Comparison of ENCODE assay signal across 2 cellular contexts in the genomic region with DNA sequence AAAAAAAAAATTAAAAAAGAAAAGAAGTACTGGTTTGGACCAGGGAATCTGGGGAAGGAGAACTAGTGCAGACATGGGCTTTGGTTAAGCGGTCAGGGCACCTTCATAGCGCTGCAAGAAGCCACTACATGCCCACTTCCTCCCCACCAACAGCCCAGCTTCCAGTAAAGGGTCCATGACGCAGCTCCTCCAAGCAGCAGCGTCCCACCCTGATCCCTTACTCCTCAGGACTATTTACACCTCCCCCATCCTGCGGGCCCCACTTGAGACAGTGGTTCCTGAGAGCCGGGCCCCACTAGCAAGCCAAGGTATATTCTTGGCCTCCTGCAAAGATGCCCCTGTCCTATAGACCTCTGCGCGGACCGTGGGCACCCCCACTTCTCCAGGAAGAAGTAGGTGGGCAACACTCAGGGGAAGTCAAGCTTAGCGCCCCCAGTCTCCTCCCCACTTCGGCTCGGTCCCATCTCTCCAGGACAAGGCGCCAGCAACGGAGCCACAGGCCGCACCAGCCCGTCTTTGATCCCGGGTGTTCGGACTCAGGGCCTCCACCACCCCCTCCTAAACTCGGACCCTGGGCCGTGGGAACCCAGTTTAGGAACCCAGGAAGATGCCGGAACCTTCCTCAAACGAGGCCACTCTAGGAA.
TF ChIP-seq lines count a peak whose summit lies in the region.

No MANE protein-coding gene starts in this region.

TF ChIP-seq in SK-N-SH, 30 proteins besides CTCF, POLR2A, EP300 and RAD21 (continued from another document):
- TF ChIP-seq RXRA (IDR thresholded peaks at IDR 0.05; ENCODE audit: borderline replicate concordance, low read depth) (no peak), USF2 (IDR thresholded peaks at IDR 0.05; ENCODE audit: borderline replicate concordance, low read depth, low read length) (no peak), USF1 (IDR thresholded peaks at IDR 0.05; ENCODE audit: borderline replicate concordance, low read depth) (no peak), JUND (IDR thresholded peaks at IDR 0.05) (no peak), GATA2 (CRISPR knock-in tag; IDR thresholded peaks at IDR 0.05) (no peak), POLR2AphosphoS5 (IDR thresholded peaks at IDR 0.05; ENCODE audit: low read depth, low read length) (no peak), FOXM1 (IDR thresholded peaks at IDR 0.05; ENCODE audit: low read depth) (no peak)
- TF ChIP-seq, protein P1, sequence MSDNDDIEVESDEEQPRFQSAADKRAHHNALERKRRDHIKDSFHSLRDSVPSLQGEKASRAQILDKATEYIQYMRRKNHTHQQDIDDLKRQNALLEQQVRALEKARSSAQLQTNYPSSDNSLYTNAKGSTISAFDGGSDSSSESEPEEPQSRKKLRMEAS (IDR thresholded peaks at IDR 0.05; ENCODE audit: low read depth) = no peak

TF ChIP-seq in SK-N-SH treated with all-trans-retinoic acid at 6 μM for 48 hours, 23 proteins besides CTCF, POLR2A, EP300 and RAD21:
- TF ChIP-seq CREB5 (CRISPR knock-in tag; IDR thresholded peaks at IDR 0.05; ENCODE audit: low read depth) = no peak
- no peak for TF ChIP-seq SNAI2 (CRISPR knock-in tag; IDR thresholded peaks at IDR 0.05)
- no peak for TF ChIP-seq ZNF8 (CRISPR knock-in tag; IDR thresholded peaks at IDR 0.05)
- no peak for TF ChIP-seq TCF4 (CRISPR knock-in tag; IDR thresholded peaks at IDR 0.05; ENCODE audit: borderline replicate concordance)
- TF ChIP-seq OSR1 (CRISPR knock-in tag; IDR thresholded peaks at IDR 0.05) = no peak
- TF ChIP-seq ZFP30 (CRISPR knock-in tag; IDR thresholded peaks at IDR 0.05) = no peak
- TF ChIP-seq, protein P2, sequence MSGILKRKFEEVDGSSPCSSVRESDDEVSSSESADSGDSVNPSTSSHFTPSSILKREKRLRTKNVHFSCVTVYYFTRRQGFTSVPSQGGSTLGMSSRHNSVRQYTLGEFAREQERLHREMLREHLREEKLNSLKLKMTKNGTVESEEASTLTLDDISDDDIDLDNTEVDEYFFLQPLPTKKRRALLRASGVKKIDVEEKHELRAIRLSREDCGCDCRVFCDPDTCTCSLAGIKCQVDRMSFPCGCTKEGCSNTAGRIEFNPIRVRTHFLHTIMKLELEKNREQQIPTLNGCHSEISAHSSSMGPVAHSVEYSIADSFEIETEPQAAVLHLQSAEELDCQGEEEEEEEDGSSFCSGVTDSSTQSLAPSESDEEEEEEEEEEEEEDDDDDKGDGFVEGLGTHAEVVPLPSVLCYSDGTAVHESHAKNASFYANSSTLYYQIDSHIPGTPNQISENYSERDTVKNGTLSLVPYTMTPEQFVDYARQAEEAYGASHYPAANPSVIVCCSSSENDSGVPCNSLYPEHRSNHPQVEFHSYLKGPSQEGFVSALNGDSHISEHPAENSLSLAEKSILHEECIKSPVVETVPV (CRISPR knock-in tag; IDR thresholded peaks at IDR 0.05) = no peak
- TF ChIP-seq POU6F1 (CRISPR knock-in tag; IDR thresholded peaks at IDR 0.05; ENCODE audit: borderline replicate concordance, low read depth) = no peak
- TF ChIP-seq ZC3H10 (CRISPR knock-in tag; IDR thresholded peaks at IDR 0.05) = no peak
- no peak for TF ChIP-seq CSDC2 (CRISPR knock-in tag; IDR thresholded peaks at IDR 0.05)
- no peak for TF ChIP-seq TOX (CRISPR knock-in tag; IDR thresholded peaks at IDR 0.05; ENCODE audit: borderline replicate concordance)
- TF ChIP-seq ZNF565 (CRISPR knock-in tag; conservative IDR thresholded peaks at IDR 0.05; ENCODE audit: low read depth) = no peak
- no peak for TF ChIP-seq ZNF70 (CRISPR knock-in tag; IDR thresholded peaks at IDR 0.05)
- TF ChIP-seq GLIS3 (CRISPR knock-in tag; IDR thresholded peaks at IDR 0.05) = no peak
- TF ChIP-seq RARB (CRISPR knock-in tag; IDR thresholded peaks at IDR 0.05) = no peak
- TF ChIP-seq TSHZ2 (CRISPR knock-in tag; IDR thresholded peaks at IDR 0.05) = no peak
- no peak for TF ChIP-seq ISL1 (CRISPR knock-in tag; IDR thresholded peaks at IDR 0.05)
- no peak for TF ChIP-seq ARNTL (CRISPR knock-in tag; IDR thresholded peaks at IDR 0.05; ENCODE audit: borderline replicate concordance, low read depth)
- TF ChIP-seq ZFP3 (CRISPR knock-in tag; IDR thresholded peaks at IDR 0.05) = no peak
